23 cellular contexts compared by ENCODE assay signal in genomic region chr1:34976384-34977209, GRCh38. TPM values are rescaled to one million over a fixed set of nuclear protein-coding genes. Genes with fewer than 3 reads are reported as not detected.
"Had no signal": no experiment of that assay in that cellular context is flagged by ENCODE, and none has a peak within 500 bp of the region (broad histone marks: within the 10 kb centered on the region; RNA-seq: fewer than 3 reads in every experiment).

No MANE protein-coding gene starts in this region.

- H3K4me1 ChIP-seq: colonic mucosa, esophagus squamous epithelium, lower lobe of right lung, tibial artery had no signal

- H3K36me3 ChIP-seq: colonic mucosa had no signal

- H3K27ac ChIP-seq: colonic mucosa, esophagus squamous epithelium, gastroesophageal sphincter, lower lobe of right lung, spleen, tibial artery had no signal

- DNase-seq: activated B cell treated with CpG ODN at 0.5 μM for 24 hours; activated CD4-positive, alpha-beta memory T cell treated with anti-CD3 and anti-CD28 coated beads for 36 hours; activated CD4-positive, alpha-beta T cell treated with anti-CD3 and anti-CD28 coated beads for 36 hours; activated naive CD4-positive, alpha-beta T cell treated with Interleukin-2 at 50 U/mL for 16 hours; activated naive CD8-positive, alpha-beta T cell treated with anti-CD3 and anti-CD28 coated beads, Interleukin-2, amount 10 ng/mL, durations not matched to agents 7 days and 5 days; activated T-cell treated with anti-CD3 and anti-CD28 coated beads, Interleukin-2, amount 50 U/mL, for 48 hours; central memory CD4-positive, alpha-beta T cell; colonic mucosa; esophagus squamous epithelium; head of caudate nucleus; hypothalamus; lower lobe of right lung; naive B cell; spleen; stimulated activated CD4-positive, alpha-beta T cell treated with anti-CD3 and anti-CD28 coated beads, Interleukin-4, amount 100 ng/mL, for 1 hour; stimulated activated naive CD4-positive, alpha-beta T cell treated with Interleukin-2 at 50 U/mL for 16 hours; T1000; tibial artery had no signal

- FAIRE-seq: islet of Langerhans had no signal

- H3K4me1 Mint-ChIP-seq: neural crest cell had no signal

- H3K27me3 Mint-ChIP-seq: activated B cell treated with CpG ODN at 0.5 μM for 24 hours; activated CD4-positive, alpha-beta memory T cell treated with anti-CD3 and anti-CD28 coated beads for 36 hours; activated CD4-positive, alpha-beta T cell treated with anti-CD3 and anti-CD28 coated beads for 36 hours; activated naive CD8-positive, alpha-beta T cell treated with anti-CD3 and anti-CD28 coated beads, Interleukin-2, amount 10 ng/mL, durations not matched to agents 7 days and 5 days; brain; naive B cell had no signal

- H3K9me3 ChIP-seq: colonic mucosa, esophagus squamous epithelium, gastroesophageal sphincter, lower lobe of right lung, spleen, tibial artery had no signal

- H3K27ac Mint-ChIP-seq: activated B cell treated with CpG ODN at 0.5 μM for 24 hours; activated CD4-positive, alpha-beta memory T cell treated with anti-CD3 and anti-CD28 coated beads for 36 hours; activated CD4-positive, alpha-beta T cell treated with anti-CD3 and anti-CD28 coated beads for 36 hours; activated naive CD8-positive, alpha-beta T cell treated with anti-CD3 and anti-CD28 coated beads, Interleukin-2, amount 10 ng/mL, durations not matched to agents 7 days and 5 days; brain had no signal

- H3K27me3 ChIP-seq: colonic mucosa, esophagus squamous epithelium, gastroesophageal sphincter, tibial artery had no signal

- H3K4me3 ChIP-seq: colonic mucosa, esophagus squamous epithelium, gastroesophageal sphincter, lower lobe of right lung, spleen, tibial artery had no signal

- ATAC-seq: activated CD4-positive, alpha-beta T cell treated with anti-CD3 and anti-CD28 coated beads for 36 hours; gastroesophageal sphincter; lower lobe of right lung had no signal

- H3K4me3 Mint-ChIP-seq: activated B cell treated with CpG ODN at 0.5 μM for 24 hours; activated CD4-positive, alpha-beta memory T cell treated with anti-CD3 and anti-CD28 coated beads for 36 hours; activated CD4-positive, alpha-beta T cell treated with anti-CD3 and anti-CD28 coated beads for 36 hours; activated naive CD8-positive, alpha-beta T cell treated with anti-CD3 and anti-CD28 coated beads, Interleukin-2, amount 10 ng/mL, durations not matched to agents 7 days and 5 days; brain; neural crest cell had no signal

RNA-seq across cellular contexts. Expression of gene DLGAP3, which starts 47.1 kb away (rescaled TPM):
- total RNA-seq: osteoblast had no signal
